8 cellular contexts compared by ENCODE assay signal in genomic region chr19:58544591-58545285, GRCh38. TPM values are rescaled to one million over a fixed set of nuclear protein-coding genes. Genes with fewer than 3 reads are reported as not detected.
DNase-seq lines count a peak whose midpoint lies in the region; ATAC-seq and TF ChIP-seq lines count a peak whose summit lies in the region.

No MANE protein-coding gene starts in this region.

- TF ChIP-seq CTCF in fibroblast of the aortic adventitia (IDR thresholded peaks at IDR 0.05; ENCODE audit: insufficient read depth, low read length), result no peak
- TF ChIP-seq CTCF in ovary (IDR thresholded peaks at IDR 0.05), result no peak

- TF ChIP-seq POLR2A in ovary (IDR thresholded peaks at IDR 0.05), result no peak

- H3K4me3 Mint-ChIP-seq in activated CD4-positive, alpha-beta memory T cell treated with anti-CD3 and anti-CD28 coated beads, Interleukin-2, amount 10 ng/mL, durations not matched to agents 7 days and 5 days, result peak overlapping the region; percentile 96

- 0 to 1% (median 0%) methylated on average over 42 to 92 of the region's 92 CpGs for WGBS in ovary, 3 donors

- H3K4me1 ChIP-seq in ovary (ENCODE audit: insufficient read depth), result peaks cover 10% of the 10 kb centered on the region

- peak overlapping the region; percentile 49 to 91 for H3K27ac ChIP-seq in ovary

- intact Hi-C loops in ovary (cut with DNase I), result no loop called here

- peaks cover 6% of the 10 kb centered on the region for H3K27me3 Mint-ChIP-seq in activated CD4-positive, alpha-beta memory T cell treated with anti-CD3 and anti-CD28 coated beads, Interleukin-2, amount 10 ng/mL, durations not matched to agents 7 days and 5 days

- CTCF ChIA-PET in activated CD4-positive, alpha-beta memory T cell treated with anti-CD3 and anti-CD28 coated beads, Interleukin-2, amount 10 ng/mL, durations not matched to agents 7 days and 5 days (lab: Charles Lee), result interaction anchor here (1.0 to 2.5 kb wide), 4 partner anchors 9 to 31 kb away, joined by 3 to 14 read pairs (median 5); partner anchors contain the start of genes CHMP2A and ZBTB45

- peak overlapping the region; percentile 82 for H3K27ac Mint-ChIP-seq in activated CD4-positive, alpha-beta memory T cell treated with anti-CD3 and anti-CD28 coated beads, Interleukin-2, amount 10 ng/mL, durations not matched to agents 7 days and 5 days

- H3K4me3 ChIP-seq in fibroblast of the aortic adventitia (ENCODE audit: low read depth, low read length) (peak overlapping the region; percentile 92), ovary (peak overlapping the region; percentile 79)

- POLR2A ChIA-PET in activated CD4-positive, alpha-beta memory T cell treated with anti-CD3 and anti-CD28 coated beads, Interleukin-2, amount 10 ng/mL, durations not matched to agents 7 days and 5 days (lab: Charles Lee), result interaction anchor here (1.0 to 5.9 kb wide), 8 partner anchors 9 to 69 kb away, joined by 3 to 89 read pairs (median 11); partner anchors contain the start of genes CHMP2A, UBE2M, ZBTB45 and ZNF446

- ATAC-seq in GM19328 (IDR thresholded peaks at IDR 0.05; ENCODE audit: unreplicated experiment), result peak; percentile 40
- peak; percentile 51 for ATAC-seq in HG03439 (IDR thresholded peaks at IDR 0.05; ENCODE audit: unreplicated experiment)

- H3K36me3 ChIP-seq in ovary, result no peaks in the 10 kb centered on the region

- peaks cover 34% of the 10 kb centered on the region for H3K4me1 Mint-ChIP-seq in activated CD4-positive, alpha-beta memory T cell treated with anti-CD3 and anti-CD28 coated beads, Interleukin-2, amount 10 ng/mL, durations not matched to agents 7 days and 5 days

- H3K27me3 ChIP-seq in ovary, result no peaks in the 10 kb centered on the region

- no peak for TF ChIP-seq EP300 in ovary (IDR thresholded peaks at IDR 0.05)

- DNase-seq in AG08395 (ENCODE audit: low spot score) (peak; percentile 89), fibroblast of the aortic adventitia (ENCODE audit: low read depth) (peak; percentile 51), ovary (peak in 2 of 5 donors; percentile 62 to 74), COLO668 (lab: John Stamatoyannopoulos, UW; ENCODE audit: unreplicated experiment) (no peak), putamen (ENCODE audit: low spot score) (no peak)
- DNase-seq in activated CD4-positive, alpha-beta memory T cell treated with anti-CD3 and anti-CD28 coated beads, Interleukin-2, amount 10 ng/mL, durations not matched to agents 7 days and 5 days, result peak; percentile 49

- H3K36me3 Mint-ChIP-seq in activated CD4-positive, alpha-beta memory T cell treated with anti-CD3 and anti-CD28 coated beads, Interleukin-2, amount 10 ng/mL, durations not matched to agents 7 days and 5 days (ENCODE audit: low read depth), result peaks cover 47% of the 10 kb centered on the region

- no peaks in the 10 kb centered on the region for H3K9me3 Mint-ChIP-seq in activated CD4-positive, alpha-beta memory T cell treated with anti-CD3 and anti-CD28 coated beads, Interleukin-2, amount 10 ng/mL, durations not matched to agents 7 days and 5 days

- H3K9me3 ChIP-seq in ovary, result no peaks in the 10 kb centered on the region

RNA-seq across cellular contexts. Expression of gene TRIM28, which starts 0.9 kb away (rescaled TPM):
- 100 to 1,000 TPM; 345 TPM for total RNA-seq in activated CD4-positive, alpha-beta memory T cell treated with anti-CD3 and anti-CD28 coated beads, Interleukin-2, amount 10 ng/mL, durations not matched to agents 7 days and 5 days
- total RNA-seq in fibroblast of the aortic adventitia (ENCODE audit: low replicate concordance) (233 and 474 TPM in 2 replicates), ovary (100 to 1,000 TPM; 193 to 505 (median 348) TPM)
- polyA plus RNA-seq in ovary, result 100 to 1,000 TPM; 270 to 294 TPM

RNA-seq across cellular contexts. Expression of gene CHMP2A, which starts 10.2 kb away (rescaled TPM):
- 100 to 1,000 TPM; 137 to 144 TPM for total RNA-seq in activated CD4-positive, alpha-beta memory T cell treated with anti-CD3 and anti-CD28 coated beads, Interleukin-2, amount 10 ng/mL, durations not matched to agents 7 days and 5 days
- 109 and 239 TPM in 2 replicates for total RNA-seq in fibroblast of the aortic adventitia (ENCODE audit: low replicate concordance)
- total RNA-seq in ovary, result 100 to 1,000 TPM in 2 of 7 donors, 10 to 100 TPM in 5; 54.2 to 105 (median 96.1) TPM
- 100 to 1,000 TPM; 137 to 143 TPM for polyA plus RNA-seq in ovary

RNA-seq across cellular contexts. Expression of gene UBE2M, which starts 13.7 kb away (rescaled TPM):
- 10 to 100 TPM; 87.5 to 92.4 TPM for total RNA-seq in activated CD4-positive, alpha-beta memory T cell treated with anti-CD3 and anti-CD28 coated beads, Interleukin-2, amount 10 ng/mL, durations not matched to agents 7 days and 5 days
- total RNA-seq in fibroblast of the aortic adventitia (ENCODE audit: low replicate concordance) (36.8 and 55.1 TPM in 2 replicates), ovary (10 to 100 TPM; 13.8 to 75.0 (median 62.6) TPM)
- polyA plus RNA-seq in ovary, result 100 to 1,000 TPM in 1 of 2 donors, 10 to 100 TPM in 1; 43.8 to 110 TPM

RNA-seq across cellular contexts. Expression of gene ZBTB45, which starts 25.1 kb away (rescaled TPM):
- total RNA-seq in activated CD4-positive, alpha-beta memory T cell treated with anti-CD3 and anti-CD28 coated beads, Interleukin-2, amount 10 ng/mL, durations not matched to agents 7 days and 5 days, result 10 to 100 TPM; 15.8 to 17.4 TPM
- total RNA-seq in fibroblast of the aortic adventitia (ENCODE audit: low replicate concordance), result 9.2 and 9.9 TPM in 2 replicates
- total RNA-seq in ovary, result 10 to 100 TPM in 5 of 7 donors, 1 to 10 TPM in 2; 8.1 to 23.3 (median 17.3) TPM
- polyA plus RNA-seq in ovary, result 10 to 100 TPM in 1 of 2 donors, 1 to 10 TPM in 1; 1.1 to 11.6 TPM

RNA-seq across cellular contexts. Expression of gene MZF1, which starts 28.4 kb away (rescaled TPM):
- 10 to 100 TPM; 21.6 to 22.9 TPM for total RNA-seq in activated CD4-positive, alpha-beta memory T cell treated with anti-CD3 and anti-CD28 coated beads, Interleukin-2, amount 10 ng/mL, durations not matched to agents 7 days and 5 days
- total RNA-seq in fibroblast of the aortic adventitia (ENCODE audit: low replicate concordance) (15.5 and 21.1 TPM in 2 replicates), ovary (10 to 100 TPM; 26.2 to 48.0 (median 30.6) TPM)
- 10 to 100 TPM; 10.8 to 32.5 TPM for polyA plus RNA-seq in ovary

Comparison
In these comparisons a context has a peak if more than half of its experiments do, and no peak if none do; other contexts are left out.
1. DNase-seq: peak in AG08395 (single experiment), activated CD4-positive, alpha-beta memory T cell treated with anti-CD3 and anti-CD28 coated beads, Interleukin-2, amount 10 ng/mL, durations not matched to agents 7 days and 5 days (single experiment) and fibroblast of the aortic adventitia (single experiment); none in COLO668 (single experiment) and putamen (single experiment).